In the genomic region with DNA sequence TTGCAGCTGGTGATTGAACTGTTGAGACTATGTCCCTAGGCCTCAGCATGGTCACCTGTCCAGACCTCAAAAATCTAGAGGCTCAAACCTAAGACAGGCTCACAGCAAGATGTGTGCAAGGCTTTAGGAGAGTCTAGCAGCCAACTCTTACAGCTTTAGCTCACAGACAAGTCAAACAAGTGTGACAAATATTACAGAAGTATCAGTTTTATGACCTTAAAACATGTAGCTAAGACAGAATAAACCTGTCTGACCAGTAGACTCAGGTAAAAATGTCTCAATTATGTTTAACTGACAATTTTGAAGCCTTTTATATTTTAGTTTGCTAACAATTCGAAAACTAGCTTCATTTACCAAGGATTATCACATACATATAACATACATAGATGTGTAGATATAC, we compare ENCODE assay signal across 34 cellular contexts.
DNase-seq lines count a peak whose midpoint lies in the region; ATAC-seq, FAIRE-seq and TF ChIP-seq lines count a peak whose summit lies in the region.
"Had no signal": no experiment of that assay in that cellular context is flagged by ENCODE, and none has a peak within 500 bp of the region (broad histone marks: within the 10 kb centered on the region; RNA-seq: fewer than 3 reads in every experiment).

No MANE protein-coding gene starts in this region.

- POLR2A ChIA-PET in HEK293 (lab: Yijun Ruan, JAX), result no interaction called here
- POLR2A ChIA-PET in K562 (lab: Yijun Ruan, JAX), result no interaction called here

- H3K36me3 ChIP-seq in HEK293 (ENCODE audit: control insufficient read depth in 2 of 2, insufficient read depth in 1 of 2, low read length in 2 of 2) (no peaks in the 10 kb centered on the region), K562 (ENCODE audit: control insufficient read depth, insufficient read depth, low read length) (no peaks in the 10 kb centered on the region), trophoblast cell (ENCODE audit: control insufficient read depth in 1 of 2, insufficient read depth in 2 of 2, low read length in 2 of 2) (no peaks in the 10 kb centered on the region)
- H3K36me3 ChIP-seq: BE2C; BLaER1; BLaER1 treated with 17β-estradiol and CSF1 and Interleukin-3, amounts not matched to agents 10 nM and 100 nM had no signal

- no peak overlapping the region for H3K4ac ChIP-seq in trophoblast cell (ENCODE audit: low read depth, low read length)

- FAIRE-seq in D721Med (lab: Jason Lieb, UNC), result peak; percentile 72
- peak; percentile 32 for FAIRE-seq in K562 (lab: Jason Lieb, UNC)
- FAIRE-seq: A204.1, A549 had no signal

- no peak overlapping the region for H3K23ac ChIP-seq in trophoblast cell (ENCODE audit: low read length)

- H4K20me1 ChIP-seq in K562 (replicated peaks; ENCODE audit: control insufficient read depth, insufficient read depth, low read length), result no peaks in the 10 kb centered on the region
- H4K20me1 ChIP-seq: BLaER1; BLaER1 treated with 17β-estradiol and CSF1 and Interleukin-3, amounts not matched to agents 10 nM and 100 nM had no signal

- H3K18ac ChIP-seq in trophoblast cell (ENCODE audit: low read length), result no peak overlapping the region

- no peaks in the 10 kb centered on the region for H3K79me1 ChIP-seq in trophoblast cell (ENCODE audit: low read length)

- H3K9ac ChIP-seq in K562 (ENCODE audit: insufficient read depth in 1 of 2, low read depth in 2 of 2, low read length in 2 of 2), result no peak overlapping the region
- H3K9ac ChIP-seq in trophoblast cell (ENCODE audit: low read length), result no peak overlapping the region
- H3K9ac ChIP-seq: BLaER1; BLaER1 treated with 17β-estradiol and CSF1 and Interleukin-3, amounts not matched to agents 10 nM and 100 nM had no signal

- H2BK120ac ChIP-seq in trophoblast cell (ENCODE audit: insufficient read depth, low read length, poor library complexity), result no peak overlapping the region

- H4K8ac ChIP-seq in trophoblast cell (ENCODE audit: low read depth, low read length), result no peak overlapping the region

- no peaks in the 10 kb centered on the region for H3K79me2 ChIP-seq in K562 (ENCODE audit: control insufficient read depth, insufficient read depth, low read length)
- H3K79me2 ChIP-seq in trophoblast cell (ENCODE audit: control insufficient read depth, insufficient read depth, low read length, poor library complexity), result no peaks in the 10 kb centered on the region

- no peak for TF ChIP-seq POLR2A in K562 (conservative IDR thresholded peaks at IDR 0.05)

- no peak for ATAC-seq in K562
- ATAC-seq: A549; CD8-positive, alpha-beta T cell had no signal

- H4K12ac ChIP-seq in trophoblast cell (ENCODE audit: low read depth, low read length), result no peak overlapping the region

- H3K27ac ChIP-seq in HEK293 (ENCODE audit: extremely low read depth, low read depth, low read length), result no peak overlapping the region
- H3K27ac ChIP-seq in K562 (ENCODE audit: extremely low read depth, low read depth, low read length), result no peak overlapping the region
- no peak overlapping the region for H3K27ac ChIP-seq in trophoblast cell (ENCODE audit: low read depth, low read length)
- H3K27ac ChIP-seq: 22Rv1; A549; BLaER1; BLaER1 treated with 17β-estradiol and CSF1 and Interleukin-3, amounts not matched to agents 10 nM and 100 nM; C4-2B had no signal

- H3K4me2 ChIP-seq in K562 (ENCODE audit: insufficient read depth, low read length) (no peak overlapping the region), trophoblast cell (ENCODE audit: low read length) (no peak overlapping the region)
- H3K4me2 ChIP-seq: A549; BLaER1; BLaER1 treated with 17β-estradiol and CSF1 and Interleukin-3, amounts not matched to agents 10 nM and 100 nM had no signal

- CTCF ChIA-PET in HEK293 (lab: Yijun Ruan, JAX) (interaction anchor here (0.9 kb wide), 1 partner anchor 16 kb away, joined by 4 read pairs; no protein-coding TSS in a partner anchor), K562 (lab: Yijun Ruan, JAX; ENCODE audit: low intra/inter-chr PET ratio) (no interaction called here)

- H3K9me1 ChIP-seq in K562 (ENCODE audit: control insufficient read depth, insufficient read depth, low read length), result no peaks in the 10 kb centered on the region

- in situ Hi-C loops in K562 (cut with MboI), result no loop called here

- WGBS in K562 (ENCODE audit: insufficient coverage, low coverage, missing lambda C conversion rate), result 0% methylated on average over 1 of the region's 1 CpG
- no CpG with 5 or more reads among the region's 1 CpG for WGBS in trophoblast cell (ENCODE audit: extremely low coverage, insufficient coverage, insufficient read length)

- no peak for TF ChIP-seq EP300 in K562 (IDR thresholded peaks at IDR 0.05; ENCODE audit: low read length)

- H2AFZ ChIP-seq in K562 (ENCODE audit: low read depth, low read length) (no peak overlapping the region), trophoblast cell (ENCODE audit: insufficient read depth, low read length, poor library complexity) (no peak overlapping the region)

- TF ChIP-seq CTCF in D721Med (IDR thresholded peaks at IDR 0.05; ENCODE audit: insufficient read depth, missing control alignments), result no peak
- no peak for TF ChIP-seq CTCF in HEK293 (tag by site-specific recombination; IDR thresholded peaks at IDR 0.05)
- TF ChIP-seq CTCF in K562 (IDR thresholded peaks at IDR 0.05 in 2 of 3, conservative IDR thresholded peaks at IDR 0.05 in 1 of 3; ENCODE audit: insufficient read depth in 2 of 3, low read depth in 1 of 3, low read length in 3 of 3), result no peak

- H2AK5ac ChIP-seq in trophoblast cell (ENCODE audit: low read length), result no peak overlapping the region

- no peak overlapping the region for H3K14ac ChIP-seq in trophoblast cell (ENCODE audit: low read length)

- H3K4me1 ChIP-seq in HEK293 (ENCODE audit: control insufficient read depth, insufficient read depth, low read length) (no peaks in the 10 kb centered on the region), K562 (replicated peaks in 1 of 2; ENCODE audit: control insufficient read depth in 2 of 2, insufficient read depth in 2 of 2, low read length in 2 of 2) (no peaks in the 10 kb centered on the region), trophoblast cell (ENCODE audit: control insufficient read depth in 1 of 2, insufficient read depth in 2 of 2, low read length in 2 of 2) (no peaks in the 10 kb centered on the region)
- H3K4me1 ChIP-seq: A549; BE2C; BLaER1; BLaER1 treated with 17β-estradiol and CSF1 and Interleukin-3, amounts not matched to agents 10 nM and 100 nM; Caco-2 had no signal

- no peak for DNase-seq in D721Med (ENCODE audit: insufficient read length, low spot score)
- no peak for DNase-seq in K562 (ENCODE audit: extremely low read depth in 1 of 4, low spot score in 3 of 4)
- DNase-seq in trophoblast cell, result no peak
- no peak for DNase-seq in NCI-H524 (lab: John Stamatoyannopoulos, UW)
- DNase-seq in NCI-H226, result no peak
- no peak for DNase-seq in T1000 (lab: John Stamatoyannopoulos, UW)
- no peak for DNase-seq in GF-D8 (lab: John Stamatoyannopoulos, UW)
- DNase-seq: 8988T; ACHN; AML-193; BE2C; C1 segment of cervical spinal cord; Caco-2; Calu3; CD4-positive, alpha-beta memory T cell; CD4-positive, alpha-beta T cell; CD4-positive, CD25-positive, alpha-beta regulatory T cell; CD8-positive, alpha-beta memory T cell; CD8-positive, alpha-beta T cell; COR-L47; DMS 273 treated with DMSO at 0.1 percent for 48 hours; DMS153; DMS53; DMS79; DMS79 treated with DMSO at 0.1 percent for 48 hours; DND-41; EL had no signal

- H3K9me3 ChIP-seq in HEK293 (ENCODE audit: control insufficient read depth, insufficient read depth, low read depth, low read length) (no peaks in the 10 kb centered on the region), K562 (replicated peaks; ENCODE audit: control insufficient read depth, insufficient read depth, low read depth, low read length) (no peaks in the 10 kb centered on the region), trophoblast cell (ENCODE audit: insufficient read depth, low read depth, low read length) (peaks cover 3% of the 10 kb centered on the region)
- H3K9me3 ChIP-seq: BE2C had no signal

- H2BK12ac ChIP-seq in trophoblast cell (ENCODE audit: low read length), result no peak overlapping the region

- H3K4me3 ChIP-seq in HEK293 (ENCODE audit: low read depth, low read length), result no peak overlapping the region
- H3K4me3 ChIP-seq in K562, result no peak overlapping the region
- H3K4me3 ChIP-seq in trophoblast cell (ENCODE audit: low read depth, low read length), result peak overlapping the region; percentile 7
- H3K4me3 ChIP-seq: A549; BLaER1; BLaER1 treated with 17β-estradiol and CSF1 and Interleukin-3, amounts not matched to agents 10 nM and 100 nM had no signal

- no peak overlapping the region for H2BK5ac ChIP-seq in trophoblast cell (ENCODE audit: low read depth, low read length, poor library complexity)

- no peak overlapping the region for H4K91ac ChIP-seq in trophoblast cell (ENCODE audit: low read depth, low read length)

- no TSS peak for BruUV-seq in K562 (replicated peaks; lab: Mats Ljungman, UMichigan)

- peaks cover 5 to 8% of the 10 kb centered on the region in 2 experiments; a peak in 4 of 5 replicates for H3K27me3 ChIP-seq in K562 (ENCODE audit: control insufficient read depth in 2 of 2, insufficient read depth in 2 of 2, low read length in 2 of 2)
- H3K27me3 ChIP-seq in trophoblast cell (ENCODE audit: insufficient read depth, low read length), result no peaks in the 10 kb centered on the region
- H3K27me3 ChIP-seq: BE2C; BLaER1; BLaER1 treated with 17β-estradiol and CSF1 and Interleukin-3, amounts not matched to agents 10 nM and 100 nM had no signal

- intact Hi-C loops in K562 (cut with micrococcal nuclease), result no loop called here

- no peak for TF ChIP-seq RAD21 in K562 (CRISPR knock-in tag; conservative IDR thresholded peaks at IDR 0.05 in 1 of 2, IDR thresholded peaks at IDR 0.05 in 1 of 2)

TF ChIP-seq in HEK293, 187 proteins besides CTCF, POLR2A, EP300 and RAD21 (continues in another document):
- TF ChIP-seq SETDB1 (IDR thresholded peaks at IDR 0.05; ENCODE audit: insufficient read length, low read length), result peak; percentile 93
- no peak for TF ChIP-seq OVOL3 (tag by site-specific recombination; IDR thresholded peaks at IDR 0.05)
- no peak for TF ChIP-seq ZNF211 (tag by site-specific recombination; IDR thresholded peaks at IDR 0.05; ENCODE audit: low read depth)

TF ChIP-seq in K562, 482 proteins besides CTCF, POLR2A, EP300 and RAD21 (continues in another document):
- TF ChIP-seq, protein P1, sequence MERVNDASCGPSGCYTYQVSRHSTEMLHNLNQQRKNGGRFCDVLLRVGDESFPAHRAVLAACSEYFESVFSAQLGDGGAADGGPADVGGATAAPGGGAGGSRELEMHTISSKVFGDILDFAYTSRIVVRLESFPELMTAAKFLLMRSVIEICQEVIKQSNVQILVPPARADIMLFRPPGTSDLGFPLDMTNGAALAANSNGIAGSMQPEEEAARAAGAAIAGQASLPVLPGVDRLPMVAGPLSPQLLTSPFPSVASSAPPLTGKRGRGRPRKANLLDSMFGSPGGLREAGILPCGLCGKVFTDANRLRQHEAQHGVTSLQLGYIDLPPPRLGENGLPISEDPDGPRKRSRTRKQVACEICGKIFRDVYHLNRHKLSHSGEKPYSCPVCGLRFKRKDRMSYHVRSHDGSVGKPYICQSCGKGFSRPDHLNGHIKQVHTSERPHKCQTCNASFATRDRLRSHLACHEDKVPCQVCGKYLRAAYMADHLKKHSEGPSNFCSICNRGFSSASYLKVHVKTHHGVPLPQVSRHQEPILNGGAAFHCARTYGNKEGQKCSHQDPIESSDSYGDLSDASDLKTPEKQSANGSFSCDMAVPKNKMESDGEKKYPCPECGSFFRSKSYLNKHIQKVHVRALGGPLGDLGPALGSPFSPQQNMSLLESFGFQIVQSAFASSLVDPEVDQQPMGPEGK (CRISPR knock-in tag; IDR thresholded peaks at IDR 0.05; ENCODE audit: borderline replicate concordance), result no peak
- TF ChIP-seq TEAD2 (tag; IDR thresholded peaks at IDR 0.05), result no peak
